1 cellular context compared by ENCODE assay signal in the genomic region with DNA sequence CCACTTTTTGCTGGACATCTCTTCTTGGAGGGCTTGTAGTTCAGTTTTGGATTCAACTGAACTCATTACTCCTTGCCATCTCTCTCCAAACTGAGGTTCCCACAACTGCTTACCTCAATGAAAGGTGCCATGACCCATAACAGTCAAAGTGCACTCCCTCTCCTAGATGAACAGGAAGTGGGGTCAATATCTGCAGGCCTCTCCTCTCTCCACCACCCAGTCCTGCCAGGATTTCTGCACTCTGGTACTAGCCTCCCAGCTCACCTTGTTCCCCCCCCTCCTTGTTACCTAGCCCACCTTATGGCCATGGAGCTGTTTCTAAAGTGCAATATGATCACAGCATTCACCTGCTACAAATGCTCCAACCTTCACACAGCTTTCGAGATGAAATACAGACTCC.
TF ChIP-seq lines count a peak whose summit lies in the region.

No MANE protein-coding gene starts in this region.

TF ChIP-seq in GM23338, 12 proteins besides CTCF, POLR2A, EP300 and RAD21:
- no peak for TF ChIP-seq STAT1 (IDR thresholded peaks at IDR 0.05; ENCODE audit: unreplicated experiment)
